Comparison of ENCODE assay signal across 1 cellular context in genomic region chr22:18998998-18999397, GRCh38.
TF ChIP-seq lines count a peak whose summit lies in the region.

No MANE protein-coding gene starts in this region.

TF ChIP-seq in endothelial cell of umbilical vein, 7 proteins besides CTCF, POLR2A, EP300 and RAD21:
- no peak for TF ChIP-seq MYC (IDR thresholded peaks at IDR 0.05; ENCODE audit: low read depth, low read length)
- no peak for TF ChIP-seq EZH2 (IDR thresholded peaks at IDR 0.05; ENCODE audit: borderline replicate concordance, low read depth, low read length, severe bottlenecking)
- no peak for TF ChIP-seq GATA2 (IDR thresholded peaks at IDR 0.05; ENCODE audit: insufficient read depth, insufficient read length, low read depth, low read length)
- no peak for TF ChIP-seq FOS (IDR thresholded peaks at IDR 0.05; ENCODE audit: borderline replicate concordance, insufficient read depth, low read length)
TF ChIP-seq in endothelial cell of umbilical vein: peak in this region for 0.
